ENCODE assay signal across 1 cellular context in genomic region chr5:136053336-136054121, GRCh38.
TF ChIP-seq lines count a peak whose summit lies in the region.

No MANE protein-coding gene starts in this region.

TF ChIP-seq in HepG2, 621 proteins besides CTCF, POLR2A, EP300 and RAD21 (continued from another document and continues in another):
- no peak for TF ChIP-seq HNRNPK (IDR thresholded peaks at IDR 0.05; ENCODE audit: low read depth, low read length, poor library complexity, severe bottlenecking)
- TF ChIP-seq MZF1 (CRISPR knock-in tag; IDR thresholded peaks at IDR 0.05; ENCODE audit: borderline replicate concordance), result no peak
- TF ChIP-seq NR0B2 (CRISPR knock-in tag; IDR thresholded peaks at IDR 0.05), result no peak
- TF ChIP-seq YEATS2 (CRISPR knock-in tag; IDR thresholded peaks at IDR 0.05; ENCODE audit: borderline replicate concordance), result peak; percentile 49; the same call in 1 of the 2 replicates
- TF ChIP-seq REXO4 (CRISPR knock-in tag; IDR thresholded peaks at IDR 0.05; ENCODE audit: borderline replicate concordance), result no peak
- TF ChIP-seq RNF219 (CRISPR knock-in tag; IDR thresholded peaks at IDR 0.05), result 0 out of 2 replicates have a peak, but pooled peaks have one; percentile 65
- TF ChIP-seq PPARG (CRISPR knock-in tag; conservative IDR thresholded peaks at IDR 0.05), result peak; percentile 87; the same call in 1 of the 2 replicates
- TF ChIP-seq MXI1 (IDR thresholded peaks at IDR 0.05; ENCODE audit: borderline replicate concordance, low read depth, low read length), result peak; percentile 34; the same call in 1 of the 3 replicates
- 0 out of 2 replicates have a peak, but pooled peaks have one; percentile 47 for TF ChIP-seq AKAP8 (CRISPR knock-in tag; IDR thresholded peaks at IDR 0.05)
- peak; percentile 92 for TF ChIP-seq JUNB (CRISPR knock-in tag; IDR thresholded peaks at IDR 0.05; ENCODE audit: borderline replicate concordance)
- TF ChIP-seq MBNL3 (CRISPR knock-in tag; conservative IDR thresholded peaks at IDR 0.05), result no peak
- TF ChIP-seq TCF7L2 (IDR thresholded peaks at IDR 0.05; ENCODE audit: low read depth, low read length), result no peak
- peak; percentile 90; the same call in 1 of the 2 replicates for TF ChIP-seq ZNF350 (CRISPR knock-in tag; IDR thresholded peaks at IDR 0.05; ENCODE audit: borderline replicate concordance, low read depth)
- no peak for TF ChIP-seq ZBTB3 (CRISPR knock-in tag; IDR thresholded peaks at IDR 0.05; ENCODE audit: borderline replicate concordance, low read depth)
- TF ChIP-seq ZSCAN31 (CRISPR knock-in tag; IDR thresholded peaks at IDR 0.05; ENCODE audit: low read depth), result peak; percentile 84; the same call in 1 of the 2 replicates
- TF ChIP-seq TIGD3 (CRISPR knock-in tag; IDR thresholded peaks at IDR 0.05; ENCODE audit: borderline replicate concordance), result peak; percentile 81; the same call in 1 of the 2 replicates
- TF ChIP-seq NFYC (CRISPR knock-in tag; IDR thresholded peaks at IDR 0.05), result peak; percentile 49
- peak; percentile 61 for TF ChIP-seq ZEB1 (IDR thresholded peaks at IDR 0.05; ENCODE audit: insufficient replicate concordance, low read depth)
- peak; percentile 66; the same call in 1 of the 2 replicates for TF ChIP-seq ZNF607 (CRISPR knock-in tag; IDR thresholded peaks at IDR 0.05; ENCODE audit: borderline replicate concordance)
- peak; percentile 79; the same call in 1 of the 2 replicates for TF ChIP-seq HHEX (CRISPR knock-in tag; IDR thresholded peaks at IDR 0.05)
- TF ChIP-seq, protein P1, sequence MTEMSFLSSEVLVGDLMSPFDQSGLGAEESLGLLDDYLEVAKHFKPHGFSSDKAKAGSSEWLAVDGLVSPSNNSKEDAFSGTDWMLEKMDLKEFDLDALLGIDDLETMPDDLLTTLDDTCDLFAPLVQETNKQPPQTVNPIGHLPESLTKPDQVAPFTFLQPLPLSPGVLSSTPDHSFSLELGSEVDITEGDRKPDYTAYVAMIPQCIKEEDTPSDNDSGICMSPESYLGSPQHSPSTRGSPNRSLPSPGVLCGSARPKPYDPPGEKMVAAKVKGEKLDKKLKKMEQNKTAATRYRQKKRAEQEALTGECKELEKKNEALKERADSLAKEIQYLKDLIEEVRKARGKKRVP (CRISPR knock-in tag; IDR thresholded peaks at IDR 0.05), result peak in 1 of 2 experiments; percentile 91; a peak in 2 of 4 replicates
- TF ChIP-seq FOXP1 (IDR thresholded peaks at IDR 0.05), result peak; percentile 96
- TF ChIP-seq FOXP1 (CRISPR knock-in tag; IDR thresholded peaks at IDR 0.05), result peak; percentile 100
- TF ChIP-seq KAT8 (CRISPR knock-in tag; IDR thresholded peaks at IDR 0.05), result peak; percentile 80; the same call in 1 of the 2 replicates
- TF ChIP-seq CBFB (CRISPR knock-in tag; IDR thresholded peaks at IDR 0.05), result peak; percentile 56; the same call in 1 of the 2 replicates
- TF ChIP-seq, protein P2, sequence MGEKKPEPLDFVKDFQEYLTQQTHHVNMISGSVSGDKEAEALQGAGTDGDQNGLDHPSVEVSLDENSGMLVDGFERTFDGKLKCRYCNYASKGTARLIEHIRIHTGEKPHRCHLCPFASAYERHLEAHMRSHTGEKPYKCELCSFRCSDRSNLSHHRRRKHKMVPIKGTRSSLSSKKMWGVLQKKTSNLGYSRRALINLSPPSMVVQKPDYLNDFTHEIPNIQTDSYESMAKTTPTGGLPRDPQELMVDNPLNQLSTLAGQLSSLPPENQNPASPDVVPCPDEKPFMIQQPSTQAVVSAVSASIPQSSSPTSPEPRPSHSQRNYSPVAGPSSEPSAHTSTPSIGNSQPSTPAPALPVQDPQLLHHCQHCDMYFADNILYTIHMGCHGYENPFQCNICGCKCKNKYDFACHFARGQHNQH (CRISPR knock-in tag; IDR thresholded peaks at IDR 0.05), result peak; percentile 92
- no peak for TF ChIP-seq ZBTB7A (CRISPR knock-in tag; IDR thresholded peaks at IDR 0.05)
- TF ChIP-seq, protein P3, sequence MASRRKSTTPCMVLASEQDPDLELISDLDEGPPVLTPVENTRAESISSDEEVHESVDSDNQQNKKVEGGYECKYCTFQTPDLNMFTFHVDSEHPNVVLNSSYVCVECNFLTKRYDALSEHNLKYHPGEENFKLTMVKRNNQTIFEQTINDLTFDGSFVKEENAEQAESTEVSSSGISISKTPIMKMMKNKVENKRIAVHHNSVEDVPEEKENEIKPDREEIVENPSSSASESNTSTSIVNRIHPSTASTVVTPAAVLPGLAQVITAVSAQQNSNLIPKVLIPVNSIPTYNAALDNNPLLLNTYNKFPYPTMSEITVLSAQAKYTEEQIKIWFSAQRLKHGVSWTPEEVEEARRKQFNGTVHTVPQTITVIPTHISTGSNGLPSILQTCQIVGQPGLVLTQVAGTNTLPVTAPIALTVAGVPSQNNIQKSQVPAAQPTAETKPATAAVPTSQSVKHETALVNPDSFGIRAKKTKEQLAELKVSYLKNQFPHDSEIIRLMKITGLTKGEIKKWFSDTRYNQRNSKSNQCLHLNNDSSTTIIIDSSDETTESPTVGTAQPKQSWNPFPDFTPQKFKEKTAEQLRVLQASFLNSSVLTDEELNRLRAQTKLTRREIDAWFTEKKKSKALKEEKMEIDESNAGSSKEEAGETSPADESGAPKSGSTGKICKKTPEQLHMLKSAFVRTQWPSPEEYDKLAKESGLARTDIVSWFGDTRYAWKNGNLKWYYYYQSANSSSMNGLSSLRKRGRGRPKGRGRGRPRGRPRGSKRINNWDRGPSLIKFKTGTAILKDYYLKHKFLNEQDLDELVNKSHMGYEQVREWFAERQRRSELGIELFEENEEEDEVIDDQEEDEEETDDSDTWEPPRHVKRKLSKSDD (CRISPR knock-in tag; IDR thresholded peaks at IDR 0.05; ENCODE audit: low read depth), result no peak; the same call in 1 of the 2 replicates
- peak; percentile 83 for TF ChIP-seq ZNF501 (CRISPR knock-in tag; IDR thresholded peaks at IDR 0.05)
- TF ChIP-seq ZNF652 (CRISPR knock-in tag; IDR thresholded peaks at IDR 0.05; ENCODE audit: borderline replicate concordance, low read depth), result peak; percentile 77; the same call in 1 of the 2 replicates
- TF ChIP-seq ATF7-NPFF (CRISPR knock-in tag; IDR thresholded peaks at IDR 0.05; ENCODE audit: low read depth), result no peak
- TF ChIP-seq ARNT2 (CRISPR knock-in tag; IDR thresholded peaks at IDR 0.05; ENCODE audit: low read depth), result peak; percentile 16; the same call in 1 of the 2 replicates
- TF ChIP-seq, protein P4, sequence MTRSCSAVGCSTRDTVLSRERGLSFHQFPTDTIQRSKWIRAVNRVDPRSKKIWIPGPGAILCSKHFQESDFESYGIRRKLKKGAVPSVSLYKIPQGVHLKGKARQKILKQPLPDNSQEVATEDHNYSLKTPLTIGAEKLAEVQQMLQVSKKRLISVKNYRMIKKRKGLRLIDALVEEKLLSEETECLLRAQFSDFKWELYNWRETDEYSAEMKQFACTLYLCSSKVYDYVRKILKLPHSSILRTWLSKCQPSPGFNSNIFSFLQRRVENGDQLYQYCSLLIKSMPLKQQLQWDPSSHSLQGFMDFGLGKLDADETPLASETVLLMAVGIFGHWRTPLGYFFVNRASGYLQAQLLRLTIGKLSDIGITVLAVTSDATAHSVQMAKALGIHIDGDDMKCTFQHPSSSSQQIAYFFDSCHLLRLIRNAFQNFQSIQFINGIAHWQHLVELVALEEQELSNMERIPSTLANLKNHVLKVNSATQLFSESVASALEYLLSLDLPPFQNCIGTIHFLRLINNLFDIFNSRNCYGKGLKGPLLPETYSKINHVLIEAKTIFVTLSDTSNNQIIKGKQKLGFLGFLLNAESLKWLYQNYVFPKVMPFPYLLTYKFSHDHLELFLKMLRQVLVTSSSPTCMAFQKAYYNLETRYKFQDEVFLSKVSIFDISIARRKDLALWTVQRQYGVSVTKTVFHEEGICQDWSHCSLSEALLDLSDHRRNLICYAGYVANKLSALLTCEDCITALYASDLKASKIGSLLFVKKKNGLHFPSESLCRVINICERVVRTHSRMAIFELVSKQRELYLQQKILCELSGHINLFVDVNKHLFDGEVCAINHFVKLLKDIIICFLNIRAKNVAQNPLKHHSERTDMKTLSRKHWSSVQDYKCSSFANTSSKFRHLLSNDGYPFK (CRISPR knock-in tag; IDR thresholded peaks at IDR 0.05; ENCODE audit: borderline replicate concordance), result no peak
- TF ChIP-seq NR2F1 (CRISPR knock-in tag; IDR thresholded peaks at IDR 0.05), result peak; percentile 52 to 62; a peak in 3 of 4 replicates
- TF ChIP-seq SNRNP70 (IDR thresholded peaks at IDR 0.05; ENCODE audit: low read depth, low read length), result no peak
- no peak for TF ChIP-seq AKNA (CRISPR knock-in tag; IDR thresholded peaks at IDR 0.05; ENCODE audit: borderline replicate concordance)
- TF ChIP-seq, protein P5, sequence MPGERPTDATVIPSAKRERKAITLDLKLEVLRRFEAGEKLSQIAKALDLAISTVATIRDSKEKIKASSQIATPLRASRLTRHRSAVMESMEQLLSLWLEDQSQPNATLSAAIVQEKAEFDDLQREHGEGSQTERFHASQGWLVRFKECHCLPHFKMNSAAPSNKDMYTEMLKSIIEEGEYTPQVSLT (CRISPR knock-in tag; IDR thresholded peaks at IDR 0.05; ENCODE audit: borderline replicate concordance, low read depth), result no peak
- TF ChIP-seq ZNF234 (CRISPR knock-in tag; conservative IDR thresholded peaks at IDR 0.05), result no peak
- TF ChIP-seq, protein P6, sequence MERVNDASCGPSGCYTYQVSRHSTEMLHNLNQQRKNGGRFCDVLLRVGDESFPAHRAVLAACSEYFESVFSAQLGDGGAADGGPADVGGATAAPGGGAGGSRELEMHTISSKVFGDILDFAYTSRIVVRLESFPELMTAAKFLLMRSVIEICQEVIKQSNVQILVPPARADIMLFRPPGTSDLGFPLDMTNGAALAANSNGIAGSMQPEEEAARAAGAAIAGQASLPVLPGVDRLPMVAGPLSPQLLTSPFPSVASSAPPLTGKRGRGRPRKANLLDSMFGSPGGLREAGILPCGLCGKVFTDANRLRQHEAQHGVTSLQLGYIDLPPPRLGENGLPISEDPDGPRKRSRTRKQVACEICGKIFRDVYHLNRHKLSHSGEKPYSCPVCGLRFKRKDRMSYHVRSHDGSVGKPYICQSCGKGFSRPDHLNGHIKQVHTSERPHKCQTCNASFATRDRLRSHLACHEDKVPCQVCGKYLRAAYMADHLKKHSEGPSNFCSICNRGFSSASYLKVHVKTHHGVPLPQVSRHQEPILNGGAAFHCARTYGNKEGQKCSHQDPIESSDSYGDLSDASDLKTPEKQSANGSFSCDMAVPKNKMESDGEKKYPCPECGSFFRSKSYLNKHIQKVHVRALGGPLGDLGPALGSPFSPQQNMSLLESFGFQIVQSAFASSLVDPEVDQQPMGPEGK (CRISPR knock-in tag; IDR thresholded peaks at IDR 0.05), result peak; percentile 85
- no peak for TF ChIP-seq ZNF577 (CRISPR knock-in tag; IDR thresholded peaks at IDR 0.05; ENCODE audit: borderline replicate concordance, low read depth)
